1 cellular context compared by ENCODE assay signal in the genomic region with DNA sequence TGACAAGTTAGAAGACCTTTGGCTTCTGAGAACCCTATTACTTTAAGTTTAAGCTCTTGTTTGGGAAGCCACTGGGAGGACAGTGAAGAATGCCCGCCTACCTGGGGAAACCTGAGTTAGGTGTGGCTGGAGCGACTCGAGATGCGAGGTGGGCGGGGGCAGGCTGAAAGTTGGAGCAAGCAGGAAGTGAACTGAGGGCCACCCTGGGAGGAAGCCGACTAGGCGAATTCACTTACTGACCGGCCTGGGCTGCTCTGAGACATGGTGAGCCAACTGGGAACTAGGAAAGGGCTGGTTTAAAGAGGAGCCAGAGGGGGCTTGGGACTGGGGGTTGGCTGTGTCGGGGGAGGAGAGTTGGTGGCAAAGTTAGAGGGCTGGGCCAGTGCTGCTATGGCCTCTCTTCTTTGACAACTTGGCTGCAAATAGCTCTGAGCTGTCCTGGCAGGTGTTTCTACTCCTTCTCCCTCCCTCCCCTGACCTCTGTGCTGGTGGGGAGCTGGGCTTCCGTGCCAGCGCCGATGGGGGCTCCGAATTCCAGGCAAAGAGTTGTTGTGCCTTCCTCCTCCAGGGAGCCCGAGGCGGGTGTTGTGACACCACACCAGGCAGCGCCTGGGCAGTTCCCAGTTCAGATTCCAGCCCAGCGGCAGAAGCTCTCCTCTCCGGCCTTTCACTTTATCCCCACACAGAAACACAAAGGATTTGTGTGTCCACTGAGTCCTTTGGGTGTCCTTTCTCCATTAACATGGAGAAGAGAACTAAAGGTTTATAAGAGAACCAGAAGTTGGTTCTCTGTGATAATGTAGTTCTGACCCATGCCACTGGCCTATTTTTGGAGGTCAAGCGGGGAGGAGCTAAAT.
TF ChIP-seq lines count a peak whose summit lies in the region.

A gene (plus strand): TSS at position 201 of the 857 bp plus-strand sequence. CDS start 61 bp downstream, at position 262.

TF ChIP-seq in HepG2, 621 proteins besides CTCF, POLR2A, EP300 and RAD21 (continued from another document and continues in another):
- TF ChIP-seq MED1 (CRISPR knock-in tag; IDR thresholded peaks at IDR 0.05) (peak; percentile 11; the same call in 1 of the 2 replicates), NFIB (CRISPR knock-in tag; IDR thresholded peaks at IDR 0.05; ENCODE audit: borderline replicate concordance) (no peak), HNRNPUL1 (IDR thresholded peaks at IDR 0.05; ENCODE audit: low read depth, low read length) (no peak), SNAPC2 (CRISPR knock-in tag; IDR thresholded peaks at IDR 0.05) (no peak), BORCS8-MEF2B (CRISPR knock-in tag; IDR thresholded peaks at IDR 0.05) (no peak), MYC (CRISPR knock-in tag; IDR thresholded peaks at IDR 0.05; ENCODE audit: borderline replicate concordance) (no peak), SRY (CRISPR knock-in tag; IDR thresholded peaks at IDR 0.05) (no peak), EHMT2 (IDR thresholded peaks at IDR 0.05; ENCODE audit: borderline replicate concordance, low read depth, low read length) (no peak), ZNF782 (CRISPR knock-in tag; IDR thresholded peaks at IDR 0.05; ENCODE audit: borderline replicate concordance) (no peak), ZNF446 (CRISPR knock-in tag; IDR thresholded peaks at IDR 0.05) (no peak), ZNF788 (CRISPR knock-in tag; IDR thresholded peaks at IDR 0.05; ENCODE audit: borderline replicate concordance) (peak; percentile 49; the same call in 1 of the 2 replicates), CBFB (CRISPR knock-in tag; IDR thresholded peaks at IDR 0.05) (no peak), YEATS4 (CRISPR knock-in tag; IDR thresholded peaks at IDR 0.05; ENCODE audit: borderline replicate concordance) (no peak), MAF1 (CRISPR knock-in tag; IDR thresholded peaks at IDR 0.05; ENCODE audit: borderline replicate concordance) (no peak), FOXJ3 (CRISPR knock-in tag; IDR thresholded peaks at IDR 0.05; ENCODE audit: borderline replicate concordance) (no peak), JUNB (CRISPR knock-in tag; IDR thresholded peaks at IDR 0.05; ENCODE audit: borderline replicate concordance) (no peak), ZKSCAN5 (CRISPR knock-in tag; IDR thresholded peaks at IDR 0.05) (no peak), ZC3H13 (CRISPR knock-in tag; IDR thresholded peaks at IDR 0.05) (no peak), POLR2AphosphoS2 (IDR thresholded peaks at IDR 0.05; ENCODE audit: low read depth, low read length) (no peak), ZNF703 (CRISPR knock-in tag; IDR thresholded peaks at IDR 0.05; ENCODE audit: borderline replicate concordance) (no peak), ZBTB7A (CRISPR knock-in tag; IDR thresholded peaks at IDR 0.05) (0 out of 2 replicates have a peak, but pooled peaks have one; percentile 52), CHD4 (IDR thresholded peaks at IDR 0.05; ENCODE audit: borderline replicate concordance, low read length) (no peak), SMARCE1 (IDR thresholded peaks at IDR 0.05; ENCODE audit: borderline replicate concordance) (no peak), ZNF30 (CRISPR knock-in tag; IDR thresholded peaks at IDR 0.05) (no peak), PTBP1 (IDR thresholded peaks at IDR 0.05; ENCODE audit: low read depth, low read length, poor library complexity, severe bottlenecking) (no peak), PHF21A (CRISPR knock-in tag; IDR thresholded peaks at IDR 0.05) (no peak), ZFP36L1 (CRISPR knock-in tag; IDR thresholded peaks at IDR 0.05) (no peak), ZNF619 (CRISPR knock-in tag; IDR thresholded peaks at IDR 0.05) (no peak), RORA (CRISPR knock-in tag; IDR thresholded peaks at IDR 0.05) (no peak), ZNF563 (CRISPR knock-in tag; IDR thresholded peaks at IDR 0.05) (no peak), ZIK1 (CRISPR knock-in tag; IDR thresholded peaks at IDR 0.05; ENCODE audit: borderline replicate concordance, low read depth) (0 out of 2 replicates have a peak, but pooled peaks have one; percentile 19), ZNF34 (CRISPR knock-in tag; IDR thresholded peaks at IDR 0.05; ENCODE audit: borderline replicate concordance) (no peak), ZNF17 (CRISPR knock-in tag; IDR thresholded peaks at IDR 0.05) (no peak), ZNF510 (CRISPR knock-in tag; IDR thresholded peaks at IDR 0.05; ENCODE audit: low read depth) (no peak), ZNF33B (CRISPR knock-in tag; IDR thresholded peaks at IDR 0.05) (no peak)
- TF ChIP-seq, protein P1, sequence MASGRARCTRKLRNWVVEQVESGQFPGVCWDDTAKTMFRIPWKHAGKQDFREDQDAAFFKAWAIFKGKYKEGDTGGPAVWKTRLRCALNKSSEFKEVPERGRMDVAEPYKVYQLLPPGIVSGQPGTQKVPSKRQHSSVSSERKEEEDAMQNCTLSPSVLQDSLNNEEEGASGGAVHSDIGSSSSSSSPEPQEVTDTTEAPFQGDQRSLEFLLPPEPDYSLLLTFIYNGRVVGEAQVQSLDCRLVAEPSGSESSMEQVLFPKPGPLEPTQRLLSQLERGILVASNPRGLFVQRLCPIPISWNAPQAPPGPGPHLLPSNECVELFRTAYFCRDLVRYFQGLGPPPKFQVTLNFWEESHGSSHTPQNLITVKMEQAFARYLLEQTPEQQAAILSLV (CRISPR knock-in tag; IDR thresholded peaks at IDR 0.05; ENCODE audit: borderline replicate concordance), result no peak
- TF ChIP-seq, protein P2, sequence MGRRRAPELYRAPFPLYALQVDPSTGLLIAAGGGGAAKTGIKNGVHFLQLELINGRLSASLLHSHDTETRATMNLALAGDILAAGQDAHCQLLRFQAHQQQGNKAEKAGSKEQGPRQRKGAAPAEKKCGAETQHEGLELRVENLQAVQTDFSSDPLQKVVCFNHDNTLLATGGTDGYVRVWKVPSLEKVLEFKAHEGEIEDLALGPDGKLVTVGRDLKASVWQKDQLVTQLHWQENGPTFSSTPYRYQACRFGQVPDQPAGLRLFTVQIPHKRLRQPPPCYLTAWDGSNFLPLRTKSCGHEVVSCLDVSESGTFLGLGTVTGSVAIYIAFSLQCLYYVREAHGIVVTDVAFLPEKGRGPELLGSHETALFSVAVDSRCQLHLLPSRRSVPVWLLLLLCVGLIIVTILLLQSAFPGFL (CRISPR knock-in tag; IDR thresholded peaks at IDR 0.05), result no peak
- TF ChIP-seq, protein P3, sequence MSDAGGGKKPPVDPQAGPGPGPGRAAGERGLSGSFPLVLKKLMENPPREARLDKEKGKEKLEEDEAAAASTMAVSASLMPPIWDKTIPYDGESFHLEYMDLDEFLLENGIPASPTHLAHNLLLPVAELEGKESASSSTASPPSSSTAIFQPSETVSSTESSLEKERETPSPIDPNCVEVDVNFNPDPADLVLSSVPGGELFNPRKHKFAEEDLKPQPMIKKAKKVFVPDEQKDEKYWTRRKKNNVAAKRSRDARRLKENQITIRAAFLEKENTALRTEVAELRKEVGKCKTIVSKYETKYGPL (CRISPR knock-in tag; IDR thresholded peaks at IDR 0.05), result no peak
- TF ChIP-seq, protein P4, sequence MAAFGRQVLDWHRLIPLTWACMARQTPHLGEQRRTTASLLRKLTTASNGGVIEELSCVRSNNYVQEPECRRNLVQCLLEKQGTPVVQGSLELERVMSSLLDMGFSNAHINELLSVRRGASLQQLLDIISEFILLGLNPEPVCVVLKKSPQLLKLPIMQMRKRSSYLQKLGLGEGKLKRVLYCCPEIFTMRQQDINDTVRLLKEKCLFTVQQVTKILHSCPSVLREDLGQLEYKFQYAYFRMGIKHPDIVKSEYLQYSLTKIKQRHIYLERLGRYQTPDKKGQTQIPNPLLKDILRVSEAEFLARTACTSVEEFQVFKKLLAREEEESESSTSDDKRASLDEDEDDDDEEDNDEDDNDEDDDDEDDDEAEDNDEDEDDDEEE (CRISPR knock-in tag; IDR thresholded peaks at IDR 0.05), result no peak
- TF ChIP-seq, protein P5, sequence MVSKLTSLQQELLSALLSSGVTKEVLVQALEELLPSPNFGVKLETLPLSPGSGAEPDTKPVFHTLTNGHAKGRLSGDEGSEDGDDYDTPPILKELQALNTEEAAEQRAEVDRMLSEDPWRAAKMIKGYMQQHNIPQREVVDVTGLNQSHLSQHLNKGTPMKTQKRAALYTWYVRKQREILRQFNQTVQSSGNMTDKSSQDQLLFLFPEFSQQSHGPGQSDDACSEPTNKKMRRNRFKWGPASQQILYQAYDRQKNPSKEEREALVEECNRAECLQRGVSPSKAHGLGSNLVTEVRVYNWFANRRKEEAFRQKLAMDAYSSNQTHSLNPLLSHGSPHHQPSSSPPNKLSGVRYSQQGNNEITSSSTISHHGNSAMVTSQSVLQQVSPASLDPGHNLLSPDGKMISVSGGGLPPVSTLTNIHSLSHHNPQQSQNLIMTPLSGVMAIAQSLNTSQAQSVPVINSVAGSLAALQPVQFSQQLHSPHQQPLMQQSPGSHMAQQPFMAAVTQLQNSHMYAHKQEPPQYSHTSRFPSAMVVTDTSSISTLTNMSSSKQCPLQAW (CRISPR knock-in tag; IDR thresholded peaks at IDR 0.05), result peak; percentile 64; the same call in 1 of the 2 replicates
- TF ChIP-seq, protein P6, sequence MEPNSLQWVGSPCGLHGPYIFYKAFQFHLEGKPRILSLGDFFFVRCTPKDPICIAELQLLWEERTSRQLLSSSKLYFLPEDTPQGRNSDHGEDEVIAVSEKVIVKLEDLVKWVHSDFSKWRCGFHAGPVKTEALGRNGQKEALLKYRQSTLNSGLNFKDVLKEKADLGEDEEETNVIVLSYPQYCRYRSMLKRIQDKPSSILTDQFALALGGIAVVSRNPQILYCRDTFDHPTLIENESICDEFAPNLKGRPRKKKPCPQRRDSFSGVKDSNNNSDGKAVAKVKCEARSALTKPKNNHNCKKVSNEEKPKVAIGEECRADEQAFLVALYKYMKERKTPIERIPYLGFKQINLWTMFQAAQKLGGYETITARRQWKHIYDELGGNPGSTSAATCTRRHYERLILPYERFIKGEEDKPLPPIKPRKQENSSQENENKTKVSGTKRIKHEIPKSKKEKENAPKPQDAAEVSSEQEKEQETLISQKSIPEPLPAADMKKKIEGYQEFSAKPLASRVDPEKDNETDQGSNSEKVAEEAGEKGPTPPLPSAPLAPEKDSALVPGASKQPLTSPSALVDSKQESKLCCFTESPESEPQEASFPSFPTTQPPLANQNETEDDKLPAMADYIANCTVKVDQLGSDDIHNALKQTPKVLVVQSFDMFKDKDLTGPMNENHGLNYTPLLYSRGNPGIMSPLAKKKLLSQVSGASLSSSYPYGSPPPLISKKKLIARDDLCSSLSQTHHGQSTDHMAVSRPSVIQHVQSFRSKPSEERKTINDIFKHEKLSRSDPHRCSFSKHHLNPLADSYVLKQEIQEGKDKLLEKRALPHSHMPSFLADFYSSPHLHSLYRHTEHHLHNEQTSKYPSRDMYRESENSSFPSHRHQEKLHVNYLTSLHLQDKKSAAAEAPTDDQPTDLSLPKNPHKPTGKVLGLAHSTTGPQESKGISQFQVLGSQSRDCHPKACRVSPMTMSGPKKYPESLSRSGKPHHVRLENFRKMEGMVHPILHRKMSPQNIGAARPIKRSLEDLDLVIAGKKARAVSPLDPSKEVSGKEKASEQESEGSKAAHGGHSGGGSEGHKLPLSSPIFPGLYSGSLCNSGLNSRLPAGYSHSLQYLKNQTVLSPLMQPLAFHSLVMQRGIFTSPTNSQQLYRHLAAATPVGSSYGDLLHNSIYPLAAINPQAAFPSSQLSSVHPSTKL (CRISPR knock-in tag; IDR thresholded peaks at IDR 0.05), result no peak
- TF ChIP-seq, protein P7, sequence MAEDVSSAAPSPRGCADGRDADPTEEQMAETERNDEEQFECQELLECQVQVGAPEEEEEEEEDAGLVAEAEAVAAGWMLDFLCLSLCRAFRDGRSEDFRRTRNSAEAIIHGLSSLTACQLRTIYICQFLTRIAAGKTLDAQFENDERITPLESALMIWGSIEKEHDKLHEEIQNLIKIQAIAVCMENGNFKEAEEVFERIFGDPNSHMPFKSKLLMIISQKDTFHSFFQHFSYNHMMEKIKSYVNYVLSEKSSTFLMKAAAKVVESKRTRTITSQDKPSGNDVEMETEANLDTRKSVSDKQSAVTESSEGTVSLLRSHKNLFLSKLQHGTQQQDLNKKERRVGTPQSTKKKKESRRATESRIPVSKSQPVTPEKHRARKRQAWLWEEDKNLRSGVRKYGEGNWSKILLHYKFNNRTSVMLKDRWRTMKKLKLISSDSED (CRISPR knock-in tag; IDR thresholded peaks at IDR 0.05), result no peak
- TF ChIP-seq, protein P8, sequence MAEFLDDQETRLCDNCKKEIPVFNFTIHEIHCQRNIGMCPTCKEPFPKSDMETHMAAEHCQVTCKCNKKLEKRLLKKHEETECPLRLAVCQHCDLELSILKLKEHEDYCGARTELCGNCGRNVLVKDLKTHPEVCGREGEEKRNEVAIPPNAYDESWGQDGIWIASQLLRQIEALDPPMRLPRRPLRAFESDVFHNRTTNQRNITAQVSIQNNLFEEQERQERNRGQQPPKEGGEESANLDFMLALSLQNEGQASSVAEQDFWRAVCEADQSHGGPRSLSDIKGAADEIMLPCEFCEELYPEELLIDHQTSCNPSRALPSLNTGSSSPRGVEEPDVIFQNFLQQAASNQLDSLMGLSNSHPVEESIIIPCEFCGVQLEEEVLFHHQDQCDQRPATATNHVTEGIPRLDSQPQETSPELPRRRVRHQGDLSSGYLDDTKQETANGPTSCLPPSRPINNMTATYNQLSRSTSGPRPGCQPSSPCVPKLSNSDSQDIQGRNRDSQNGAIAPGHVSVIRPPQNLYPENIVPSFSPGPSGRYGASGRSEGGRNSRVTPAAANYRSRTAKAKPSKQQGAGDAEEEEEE (CRISPR knock-in tag; IDR thresholded peaks at IDR 0.05; ENCODE audit: borderline replicate concordance), result no peak
- TF ChIP-seq, protein P9, sequence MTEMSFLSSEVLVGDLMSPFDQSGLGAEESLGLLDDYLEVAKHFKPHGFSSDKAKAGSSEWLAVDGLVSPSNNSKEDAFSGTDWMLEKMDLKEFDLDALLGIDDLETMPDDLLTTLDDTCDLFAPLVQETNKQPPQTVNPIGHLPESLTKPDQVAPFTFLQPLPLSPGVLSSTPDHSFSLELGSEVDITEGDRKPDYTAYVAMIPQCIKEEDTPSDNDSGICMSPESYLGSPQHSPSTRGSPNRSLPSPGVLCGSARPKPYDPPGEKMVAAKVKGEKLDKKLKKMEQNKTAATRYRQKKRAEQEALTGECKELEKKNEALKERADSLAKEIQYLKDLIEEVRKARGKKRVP (CRISPR knock-in tag; IDR thresholded peaks at IDR 0.05), result no peak
- TF ChIP-seq, protein P10, sequence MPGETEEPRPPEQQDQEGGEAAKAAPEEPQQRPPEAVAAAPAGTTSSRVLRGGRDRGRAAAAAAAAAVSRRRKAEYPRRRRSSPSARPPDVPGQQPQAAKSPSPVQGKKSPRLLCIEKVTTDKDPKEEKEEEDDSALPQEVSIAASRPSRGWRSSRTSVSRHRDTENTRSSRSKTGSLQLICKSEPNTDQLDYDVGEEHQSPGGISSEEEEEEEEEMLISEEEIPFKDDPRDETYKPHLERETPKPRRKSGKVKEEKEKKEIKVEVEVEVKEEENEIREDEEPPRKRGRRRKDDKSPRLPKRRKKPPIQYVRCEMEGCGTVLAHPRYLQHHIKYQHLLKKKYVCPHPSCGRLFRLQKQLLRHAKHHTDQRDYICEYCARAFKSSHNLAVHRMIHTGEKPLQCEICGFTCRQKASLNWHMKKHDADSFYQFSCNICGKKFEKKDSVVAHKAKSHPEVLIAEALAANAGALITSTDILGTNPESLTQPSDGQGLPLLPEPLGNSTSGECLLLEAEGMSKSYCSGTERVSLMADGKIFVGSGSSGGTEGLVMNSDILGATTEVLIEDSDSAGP (CRISPR knock-in tag; IDR thresholded peaks at IDR 0.05; ENCODE audit: borderline replicate concordance), result peak; percentile 50; the same call in 1 of the 2 replicates
